Comparison of ENCODE assay signal across 13 cellular contexts in genomic region chr1:56676571-56677035, GRCh38. TPM values are rescaled to one million over a fixed set of nuclear protein-coding genes. Genes with fewer than 3 reads are reported as not detected.
DNase-seq lines count a peak whose midpoint lies in the region; FAIRE-seq and TF ChIP-seq lines count a peak whose summit lies in the region.
"Had no signal": no experiment of that assay in that cellular context is flagged by ENCODE, and none has a peak within 500 bp of the region (broad histone marks: within the 10 kb centered on the region; RNA-seq: fewer than 3 reads in every experiment).

No MANE protein-coding gene starts in this region.

- no peak overlapping the region for H3K27ac Mint-ChIP-seq in immature natural killer cell

- no peaks in the 10 kb centered on the region for H3K4me1 Mint-ChIP-seq in immature natural killer cell

- H3K9me3 Mint-ChIP-seq in immature natural killer cell = peaks cover 0 to 7% (median 0%) of the 10 kb centered on the region in 6 donors

- no peaks in the 10 kb centered on the region for H3K36me3 Mint-ChIP-seq in immature natural killer cell

- peak; percentile 29 for DNase-seq in AG09319 (ENCODE audit: extremely low read depth, low read depth)
- DNase-seq in HS-27A (ENCODE audit: low read depth) = peak; percentile 60
- DNase-seq in astrocyte of the spinal cord (ENCODE audit: low read depth, low spot score) = peak; percentile 88
- peak; percentile 73 for DNase-seq in kidney glomerular epithelial cell (lab: John Stamatoyannopoulos, UW)
- no peak for DNase-seq in immature natural killer cell
- DNase-seq in GM12892 (ENCODE audit: insufficient read length) = no peak
- no peak for DNase-seq in NCI-H345 (lab: John Stamatoyannopoulos, UW)
- no peak for DNase-seq in putamen (ENCODE audit: low spot score)
- DNase-seq: activated CD8-positive, alpha-beta memory T cell treated with anti-CD3 and anti-CD28 coated beads, Interleukin-2, amount 50 U/mL, for 48 hours; erythroblast; left ventricle myocardium inferior; NCI-H146; NK-92 treated with Interleukin-12 subunit alpha and Interleukin-12 subunit beta, amount 100 ng/mL, for 24 hours had no signal

- peaks cover 0 to 2% (median 1%) of the 10 kb centered on the region in 3 donors for H3K27me3 Mint-ChIP-seq in immature natural killer cell (ENCODE audit: low read depth in 3 of 3)

- no peak overlapping the region for H3K4me3 ChIP-seq in astrocyte of the spinal cord (ENCODE audit: low read depth, low read length)
- H3K4me3 ChIP-seq: left ventricle myocardium inferior had no signal

- H3K4me3 Mint-ChIP-seq in immature natural killer cell = no peak overlapping the region

- no peak for TF ChIP-seq CTCF in AG09319 (IDR thresholded peaks at IDR 0.05; ENCODE audit: low read depth, low read length)
- TF ChIP-seq CTCF in astrocyte of the spinal cord (IDR thresholded peaks at IDR 0.05; ENCODE audit: low read depth, low read length) = no peak

- no peak for TF ChIP-seq POLR2A in GM12892 (IDR thresholded peaks at IDR 0.05; ENCODE audit: low read depth, low read length)

- in situ Hi-C loops in astrocyte of the spinal cord (cut with HindIII; ENCODE audit: low sequenced_read_pairs) = no loop called here

- no peak for FAIRE-seq in GM12892 (lab: Jason Lieb, UNC)

RNA-seq across cellular contexts. Expression of gene PRKAA2, which starts 31.5 kb away (rescaled TPM):
- not detected for polyA plus RNA-seq in immature natural killer cell
- polyA plus RNA-seq in GM12892 (2012; ENCODE audit: missing spikeins) = not detected

Comparison
In these comparisons a context has a peak if more than half of its experiments do, and no peak if none do; other contexts are left out.
1. DNase-seq: peak in AG09319 (single experiment), HS-27A (single experiment), astrocyte of the spinal cord (single experiment) and kidney glomerular epithelial cell (single experiment); none in immature natural killer cell (0 of 3), GM12892 (single experiment), NCI-H345 (single experiment) and putamen (single experiment).